Comparison of ENCODE assay signal across 1 cellular context in genomic region chr2:43142921-43143438, GRCh38.
TF ChIP-seq lines count a peak whose summit lies in the region.

No MANE protein-coding gene starts in this region.

TF ChIP-seq in HepG2, 621 proteins besides CTCF, POLR2A, EP300 and RAD21 (continued from another document and continues in another):
- no peak for TF ChIP-seq MTF2 (CRISPR knock-in tag; IDR thresholded peaks at IDR 0.05; ENCODE audit: borderline replicate concordance)
- no peak for TF ChIP-seq NR2F6 (IDR thresholded peaks at IDR 0.05)
- TF ChIP-seq NR2F6 (CRISPR knock-in tag; IDR thresholded peaks at IDR 0.05) = peak; percentile 18; the same call in 1 of the 2 replicates
- TF ChIP-seq, protein P1, sequence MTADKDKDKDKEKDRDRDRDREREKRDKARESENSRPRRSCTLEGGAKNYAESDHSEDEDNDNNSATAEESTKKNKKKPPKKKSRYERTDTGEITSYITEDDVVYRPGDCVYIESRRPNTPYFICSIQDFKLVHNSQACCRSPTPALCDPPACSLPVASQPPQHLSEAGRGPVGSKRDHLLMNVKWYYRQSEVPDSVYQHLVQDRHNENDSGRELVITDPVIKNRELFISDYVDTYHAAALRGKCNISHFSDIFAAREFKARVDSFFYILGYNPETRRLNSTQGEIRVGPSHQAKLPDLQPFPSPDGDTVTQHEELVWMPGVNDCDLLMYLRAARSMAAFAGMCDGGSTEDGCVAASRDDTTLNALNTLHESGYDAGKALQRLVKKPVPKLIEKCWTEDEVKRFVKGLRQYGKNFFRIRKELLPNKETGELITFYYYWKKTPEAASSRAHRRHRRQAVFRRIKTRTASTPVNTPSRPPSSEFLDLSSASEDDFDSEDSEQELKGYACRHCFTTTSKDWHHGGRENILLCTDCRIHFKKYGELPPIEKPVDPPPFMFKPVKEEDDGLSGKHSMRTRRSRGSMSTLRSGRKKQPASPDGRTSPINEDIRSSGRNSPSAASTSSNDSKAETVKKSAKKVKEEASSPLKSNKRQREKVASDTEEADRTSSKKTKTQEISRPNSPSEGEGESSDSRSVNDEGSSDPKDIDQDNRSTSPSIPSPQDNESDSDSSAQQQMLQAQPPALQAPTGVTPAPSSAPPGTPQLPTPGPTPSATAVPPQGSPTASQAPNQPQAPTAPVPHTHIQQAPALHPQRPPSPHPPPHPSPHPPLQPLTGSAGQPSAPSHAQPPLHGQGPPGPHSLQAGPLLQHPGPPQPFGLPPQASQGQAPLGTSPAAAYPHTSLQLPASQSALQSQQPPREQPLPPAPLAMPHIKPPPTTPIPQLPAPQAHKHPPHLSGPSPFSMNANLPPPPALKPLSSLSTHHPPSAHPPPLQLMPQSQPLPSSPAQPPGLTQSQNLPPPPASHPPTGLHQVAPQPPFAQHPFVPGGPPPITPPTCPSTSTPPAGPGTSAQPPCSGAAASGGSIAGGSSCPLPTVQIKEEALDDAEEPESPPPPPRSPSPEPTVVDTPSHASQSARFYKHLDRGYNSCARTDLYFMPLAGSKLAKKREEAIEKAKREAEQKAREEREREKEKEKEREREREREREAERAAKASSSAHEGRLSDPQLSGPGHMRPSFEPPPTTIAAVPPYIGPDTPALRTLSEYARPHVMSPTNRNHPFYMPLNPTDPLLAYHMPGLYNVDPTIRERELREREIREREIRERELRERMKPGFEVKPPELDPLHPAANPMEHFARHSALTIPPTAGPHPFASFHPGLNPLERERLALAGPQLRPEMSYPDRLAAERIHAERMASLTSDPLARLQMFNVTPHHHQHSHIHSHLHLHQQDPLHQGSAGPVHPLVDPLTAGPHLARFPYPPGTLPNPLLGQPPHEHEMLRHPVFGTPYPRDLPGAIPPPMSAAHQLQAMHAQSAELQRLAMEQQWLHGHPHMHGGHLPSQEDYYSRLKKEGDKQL (CRISPR knock-in tag; IDR thresholded peaks at IDR 0.05; ENCODE audit: low read depth) = no peak
- TF ChIP-seq ZNF770 (CRISPR knock-in tag; IDR thresholded peaks at IDR 0.05) = peak; percentile 93
- TF ChIP-seq SMARCC2 (IDR thresholded peaks at IDR 0.05) = no peak
- no peak for TF ChIP-seq ZNF3 (CRISPR knock-in tag; IDR thresholded peaks at IDR 0.05)
- no peak for TF ChIP-seq ZNF296 (CRISPR knock-in tag; conservative IDR thresholded peaks at IDR 0.05)
- TF ChIP-seq ZNF598 (CRISPR knock-in tag; IDR thresholded peaks at IDR 0.05; ENCODE audit: borderline replicate concordance) = peak; percentile 58; the same call in 1 of the 2 replicates
- no peak for TF ChIP-seq JUN (CRISPR knock-in tag; IDR thresholded peaks at IDR 0.05)
- no peak for TF ChIP-seq CHD4 (IDR thresholded peaks at IDR 0.05; ENCODE audit: borderline replicate concordance, low read length)
- TF ChIP-seq GPN1 (CRISPR knock-in tag; IDR thresholded peaks at IDR 0.05; ENCODE audit: borderline replicate concordance) = no peak
- no peak for TF ChIP-seq ZNF816 (CRISPR knock-in tag; IDR thresholded peaks at IDR 0.05; ENCODE audit: borderline replicate concordance)
- no peak; the same call in 1 of the 2 replicates for TF ChIP-seq ZNF574 (CRISPR knock-in tag; IDR thresholded peaks at IDR 0.05)
- TF ChIP-seq ZNF674 (CRISPR knock-in tag; IDR thresholded peaks at IDR 0.05; ENCODE audit: low read depth) = no peak
- peak; percentile 36; the same call in 1 of the 2 replicates for TF ChIP-seq SMC3 (IDR thresholded peaks at IDR 0.05; ENCODE audit: low read length)
- no peak for TF ChIP-seq ZNF441 (CRISPR knock-in tag; IDR thresholded peaks at IDR 0.05; ENCODE audit: borderline replicate concordance)
- TF ChIP-seq ZSCAN5A (CRISPR knock-in tag; IDR thresholded peaks at IDR 0.05; ENCODE audit: borderline replicate concordance) = no peak
- TF ChIP-seq ARNT (IDR thresholded peaks at IDR 0.05) = no peak
- TF ChIP-seq HNF4A (CRISPR knock-in tag; IDR thresholded peaks at IDR 0.05) = no peak
- no peak for TF ChIP-seq ZNF724P (CRISPR knock-in tag; IDR thresholded peaks at IDR 0.05; ENCODE audit: borderline replicate concordance)
- no peak for TF ChIP-seq U2AF1 (optimal IDR thresholded peaks at IDR 0.05; ENCODE audit: low read depth, low read length)
- TF ChIP-seq RNF2 (conservative IDR thresholded peaks at IDR 0.05; ENCODE audit: low read depth) = no peak
- TF ChIP-seq SATB2 (CRISPR knock-in tag; IDR thresholded peaks at IDR 0.05) = no peak
- TF ChIP-seq ZFP62 (CRISPR knock-in tag; IDR thresholded peaks at IDR 0.05) = no peak
- TF ChIP-seq ZNF747 (CRISPR knock-in tag; IDR thresholded peaks at IDR 0.05; ENCODE audit: borderline replicate concordance) = no peak
- TF ChIP-seq, protein P2, sequence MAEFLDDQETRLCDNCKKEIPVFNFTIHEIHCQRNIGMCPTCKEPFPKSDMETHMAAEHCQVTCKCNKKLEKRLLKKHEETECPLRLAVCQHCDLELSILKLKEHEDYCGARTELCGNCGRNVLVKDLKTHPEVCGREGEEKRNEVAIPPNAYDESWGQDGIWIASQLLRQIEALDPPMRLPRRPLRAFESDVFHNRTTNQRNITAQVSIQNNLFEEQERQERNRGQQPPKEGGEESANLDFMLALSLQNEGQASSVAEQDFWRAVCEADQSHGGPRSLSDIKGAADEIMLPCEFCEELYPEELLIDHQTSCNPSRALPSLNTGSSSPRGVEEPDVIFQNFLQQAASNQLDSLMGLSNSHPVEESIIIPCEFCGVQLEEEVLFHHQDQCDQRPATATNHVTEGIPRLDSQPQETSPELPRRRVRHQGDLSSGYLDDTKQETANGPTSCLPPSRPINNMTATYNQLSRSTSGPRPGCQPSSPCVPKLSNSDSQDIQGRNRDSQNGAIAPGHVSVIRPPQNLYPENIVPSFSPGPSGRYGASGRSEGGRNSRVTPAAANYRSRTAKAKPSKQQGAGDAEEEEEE (CRISPR knock-in tag; IDR thresholded peaks at IDR 0.05; ENCODE audit: borderline replicate concordance) = no peak
- TF ChIP-seq ZNF546 (CRISPR knock-in tag; conservative IDR thresholded peaks at IDR 0.05) = no peak
- no peak for TF ChIP-seq JUND (CRISPR knock-in tag; IDR thresholded peaks at IDR 0.05)
- TF ChIP-seq FOSL1 (CRISPR knock-in tag; IDR thresholded peaks at IDR 0.05; ENCODE audit: borderline replicate concordance) = no peak
- TF ChIP-seq ZNF780A (CRISPR knock-in tag; IDR thresholded peaks at IDR 0.05) = no peak
- TF ChIP-seq ZXDC (CRISPR knock-in tag; IDR thresholded peaks at IDR 0.05) = no peak
- TF ChIP-seq SOX13 (IDR thresholded peaks at IDR 0.05) = no peak
- TF ChIP-seq SOX13 (CRISPR knock-in tag; conservative IDR thresholded peaks at IDR 0.05 in 1 of 2, IDR thresholded peaks at IDR 0.05 in 1 of 2) = 0 out of 4 replicates have a peak, but pooled peaks of 1 of the 2 experiments have one; percentile 7
- TF ChIP-seq KAT8 (CRISPR knock-in tag; IDR thresholded peaks at IDR 0.05) = 0 out of 2 replicates have a peak, but pooled peaks have one; percentile 49
- TF ChIP-seq GATAD1 (CRISPR knock-in tag; IDR thresholded peaks at IDR 0.05) = no peak
- no peak for TF ChIP-seq ZNF777 (CRISPR knock-in tag; IDR thresholded peaks at IDR 0.05)
- 0 out of 2 replicates have a peak, but pooled peaks have one; percentile 29 for TF ChIP-seq KLF11 (CRISPR knock-in tag; IDR thresholded peaks at IDR 0.05)
- no peak; the same call in 1 of the 2 replicates for TF ChIP-seq GABPB1 (CRISPR knock-in tag; IDR thresholded peaks at IDR 0.05)
- TF ChIP-seq GZF1 (CRISPR knock-in tag; IDR thresholded peaks at IDR 0.05) = no peak
- TF ChIP-seq PTBP1 (IDR thresholded peaks at IDR 0.05; ENCODE audit: low read depth, low read length, poor library complexity, severe bottlenecking) = no peak
- no peak for TF ChIP-seq CBX5 (CRISPR knock-in tag; IDR thresholded peaks at IDR 0.05; ENCODE audit: borderline replicate concordance)
- no peak for TF ChIP-seq TFE3 (CRISPR knock-in tag; IDR thresholded peaks at IDR 0.05)
- TF ChIP-seq TARDBP (CRISPR knock-in tag; IDR thresholded peaks at IDR 0.05) = no peak
- no peak for TF ChIP-seq SUZ12 (IDR thresholded peaks at IDR 0.05; ENCODE audit: low read depth, low read length)
- TF ChIP-seq MTA1 (CRISPR knock-in tag; IDR thresholded peaks at IDR 0.05; ENCODE audit: borderline replicate concordance) = no peak
- TF ChIP-seq, protein P3, sequence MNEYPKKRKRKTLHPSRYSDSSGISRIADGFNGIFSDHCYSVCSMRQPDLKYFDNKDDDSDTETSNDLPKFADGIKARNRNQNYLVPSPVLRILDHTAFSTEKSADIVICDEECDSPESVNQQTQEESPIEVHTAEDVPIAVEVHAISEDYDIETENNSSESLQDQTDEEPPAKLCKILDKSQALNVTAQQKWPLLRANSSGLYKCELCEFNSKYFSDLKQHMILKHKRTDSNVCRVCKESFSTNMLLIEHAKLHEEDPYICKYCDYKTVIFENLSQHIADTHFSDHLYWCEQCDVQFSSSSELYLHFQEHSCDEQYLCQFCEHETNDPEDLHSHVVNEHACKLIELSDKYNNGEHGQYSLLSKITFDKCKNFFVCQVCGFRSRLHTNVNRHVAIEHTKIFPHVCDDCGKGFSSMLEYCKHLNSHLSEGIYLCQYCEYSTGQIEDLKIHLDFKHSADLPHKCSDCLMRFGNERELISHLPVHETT (CRISPR knock-in tag; conservative IDR thresholded peaks at IDR 0.05) = no peak
